In the genomic region with DNA sequence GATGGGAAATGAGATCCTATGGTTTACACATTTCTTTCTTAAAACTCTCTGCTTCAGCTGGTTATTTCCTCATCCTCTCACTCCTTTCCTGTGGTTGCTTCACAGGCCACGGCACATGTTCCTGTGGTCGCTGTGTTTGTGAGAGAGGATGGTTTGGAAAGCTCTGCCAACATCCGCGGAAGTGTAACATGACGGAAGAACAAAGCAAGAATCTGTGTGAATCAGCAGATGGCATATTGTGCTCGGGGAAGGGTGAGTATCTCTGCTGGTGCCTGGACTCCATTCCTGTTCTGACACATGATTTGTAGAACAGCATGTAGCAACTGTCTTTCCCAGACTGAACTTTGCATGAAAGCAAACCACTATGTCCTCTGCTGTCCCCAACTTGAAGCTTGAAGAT, we compare ENCODE assay signal across 10 cellular contexts.
DNase-seq lines count a peak whose midpoint lies in the region; ATAC-seq and TF ChIP-seq lines count a peak whose summit lies in the region.
"Had no signal": no experiment of that assay in that cellular context is flagged by ENCODE, and none has a peak within 500 bp of the region (broad histone marks: within the 10 kb centered on the region; RNA-seq: fewer than 3 reads in every experiment).

No MANE protein-coding gene starts in this region.

- DNase-seq in NCI-H1092 treated with DMSO at 0.1 percent for 48 hours (lab: John Stamatoyannopoulos, UW) (peak; percentile 11), NCI-H1092 (lab: John Stamatoyannopoulos, UW) (no peak), NCI-H2107 treated with DMSO at 0.1 percent for 48 hours (lab: John Stamatoyannopoulos, UW; ENCODE audit: unreplicated experiment) (peak; percentile 43), choroid plexus epithelial cell (ENCODE audit: low read depth) (peak; percentile 99), skeletal muscle cell (ENCODE audit: low read depth) (peak; percentile 99), NCI-H187 treated with DMSO at 0.1 percent for 48 hours (lab: John Stamatoyannopoulos, UW) (no peak)
- DNase-seq: BE2C had no signal

- H3K4me3 ChIP-seq in choroid plexus epithelial cell (ENCODE audit: low read depth, low read length) (no peak overlapping the region), skeletal muscle cell (ENCODE audit: low read depth, low read length) (no peak overlapping the region)
- H3K4me3 ChIP-seq: adrenal gland had no signal

- ATAC-seq in GM18517 (IDR thresholded peaks at IDR 0.05; ENCODE audit: unreplicated experiment), result no peak
- ATAC-seq in HG03520 (IDR thresholded peaks at IDR 0.05; ENCODE audit: unreplicated experiment), result no peak

- no peak for TF ChIP-seq CTCF in choroid plexus epithelial cell (conservative IDR thresholded peaks at IDR 0.05; ENCODE audit: low read depth, low read length)

Comparison
In these comparisons a context has a peak if more than half of its experiments do, and no peak if none do; other contexts are left out.
1. DNase-seq: peak in NCI-H1092 treated with DMSO at 0.1 percent for 48 hours (single experiment), NCI-H2107 treated with DMSO at 0.1 percent for 48 hours (single experiment), choroid plexus epithelial cell (single experiment) and skeletal muscle cell (single experiment); none in NCI-H1092 (single experiment) and NCI-H187 treated with DMSO at 0.1 percent for 48 hours (single experiment).